ENCODE assay signal across 7 cellular contexts in the genomic region with DNA sequence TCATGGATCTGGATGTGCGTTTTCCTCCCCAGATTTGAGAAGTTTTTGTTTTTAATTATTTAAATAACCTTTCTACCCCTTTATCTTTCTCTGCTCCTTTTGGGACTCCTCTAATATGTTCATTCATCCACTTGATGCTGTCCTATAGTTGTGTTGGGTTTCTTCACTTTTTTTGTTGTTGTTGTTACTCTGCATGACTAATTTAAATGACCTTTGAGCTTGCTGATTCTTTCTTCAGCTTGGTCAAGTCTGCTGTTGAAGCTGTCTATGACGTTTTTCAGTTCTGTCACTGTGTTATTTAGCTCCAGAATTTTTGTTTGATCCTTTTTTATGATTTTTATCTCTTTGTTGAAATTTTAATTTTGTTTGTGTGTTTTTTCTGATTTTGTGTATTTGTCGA.
"Had no signal": no experiment of that assay in that cellular context is flagged by ENCODE, and none has a peak within 500 bp of the region (broad histone marks: within the 10 kb centered on the region; RNA-seq: fewer than 3 reads in every experiment).

No MANE protein-coding gene starts in this region.

- FAIRE-seq: HTR-8/SVneo, K562 had no signal

- ATAC-seq: K562 had no signal

- H3K27ac ChIP-seq: HL-60, KMS-11 had no signal

- H3K4me2 ChIP-seq: KMS-11 had no signal

- DNase-seq: IMR-90, KBM-7, KG1 had no signal

- H3K9ac ChIP-seq: KMS-11 had no signal

- H3K4me3 ChIP-seq: K562 had no signal
